8 cellular contexts compared by ENCODE assay signal in the genomic region with DNA sequence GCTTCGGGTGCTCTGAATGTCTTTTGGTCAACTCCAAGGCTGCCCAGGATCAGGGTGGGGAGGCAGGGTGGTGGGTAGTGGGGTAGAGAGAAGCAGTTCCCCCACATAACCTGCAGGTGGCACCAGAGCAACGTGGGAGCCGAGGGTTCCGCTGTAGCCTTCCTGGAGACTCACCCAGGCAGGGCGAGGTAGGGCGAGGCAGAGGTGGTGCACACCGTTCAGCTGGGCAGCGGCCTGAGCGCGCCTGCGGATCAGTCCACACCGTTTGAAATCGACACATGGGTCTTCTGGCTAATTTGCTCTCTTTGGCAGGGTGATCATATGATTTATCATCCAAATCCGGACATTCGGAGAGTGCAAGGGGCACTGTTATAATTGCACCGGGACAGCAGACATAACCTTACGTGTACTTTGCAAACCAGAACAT. TPM values are rescaled to one million over a fixed set of nuclear protein-coding genes. Genes with fewer than 3 reads are reported as not detected.
DNase-seq lines count a peak whose midpoint lies in the region; ATAC-seq and TF ChIP-seq lines count a peak whose summit lies in the region.

No MANE protein-coding gene starts in this region.

- peaks cover 10% of the 10 kb centered on the region; the same call in 1 of the 2 replicates for H3K27me3 ChIP-seq in GM23248 (replicated peaks; ENCODE audit: insufficient read depth)
- H3K27me3 ChIP-seq in heart right ventricle, result peaks cover 0 to 7% (median 0%) of the 10 kb centered on the region in 7 donors
- H3K27me3 ChIP-seq in vagina, result no peaks in the 10 kb centered on the region

- DNase-seq in EH (ENCODE audit: low read depth) (peak; percentile 65), GM23248 (peak; percentile 74), LNCaP clone FGC (ENCODE audit: low read depth) (peak; percentile 15), SW480 (ENCODE audit: low spot score) (peak; percentile 71), heart right ventricle (peak; percentile 66 to 67), pulmonary artery endothelial cell (ENCODE audit: low read depth, low spot score) (peak; percentile 13), vagina (ENCODE audit: extremely low spot score in 2 of 2) (no peak)
- DNase-seq in activated naive CD8-positive, alpha-beta T cell treated with anti-CD3 and anti-CD28 coated beads, Interleukin-2, amount 50 U/mL, for 16 hours (ENCODE audit: low read depth, low spot score), result peak; percentile 60

- H3K4me3 ChIP-seq in GM23248 (peak overlapping the region; percentile 50), LNCaP clone FGC (ENCODE audit: low read depth, low read length) (no peak overlapping the region), heart right ventricle (peak overlapping the region in 3 of 10 donors; percentile 7 to 23 (median 19)), vagina (peak overlapping the region in 1 of 2 donors; percentile 16)

- H3K9me3 ChIP-seq in GM23248 (ENCODE audit: low read depth) (no peaks in the 10 kb centered on the region), heart right ventricle (no peaks in the 10 kb centered on the region), vagina (no peaks in the 10 kb centered on the region)

- peak overlapping the region; percentile 53 for H2AFZ ChIP-seq in GM23248

- no peaks in the 10 kb centered on the region for H3K9me2 ChIP-seq in GM23248 (ENCODE audit: insufficient read depth)

- H3K27ac ChIP-seq in GM23248 (no peak overlapping the region), heart right ventricle (no peak overlapping the region), vagina (no peak overlapping the region)

- ATAC-seq in heart right ventricle, result peak; percentile 94 to 99 (median 98)

- H3K36me3 ChIP-seq in GM23248 (ENCODE audit: low read depth) (no peaks in the 10 kb centered on the region), heart right ventricle (no peaks in the 10 kb centered on the region), vagina (no peaks in the 10 kb centered on the region)

- peak overlapping the region; percentile 51 for H3K4me2 ChIP-seq in GM23248 (ENCODE audit: unreplicated experiment)

- no peaks in the 10 kb centered on the region for H3K79me2 ChIP-seq in GM23248 (ENCODE audit: insufficient read depth)

- no peak for TF ChIP-seq POLR2A in vagina (IDR thresholded peaks at IDR 0.05)

- intact Hi-C loops in heart right ventricle (cut with DNase I) (loop anchor here in 9 of 10 donors (1.0 to 5.0 kb wide), 8 partner anchors 140 to 200 kb away; no protein-coding TSS in a partner anchor), vagina (cut with DNase I) (loop anchor here (5.0 kb wide), 1 partner anchor 195 kb away; no protein-coding TSS in a partner anchor)

- WGBS in GM23248 (ENCODE audit: low coverage in 1 of 2, low lambda C conversion rate in 2 of 2, missing lambda C conversion rate in 2 of 2), 2 experiments, result 2 to 4% methylated on average over 17 of the region's 17 CpGs
- 11 to 15% methylated on average over 17 of the region's 17 CpGs for WGBS in heart right ventricle, 2 donors

- in situ Hi-C loops in GM23248 (cut with MboI), result no loop called here

- peak; percentile 94 for TF ChIP-seq CTCF in LNCaP clone FGC (IDR thresholded peaks at IDR 0.05; ENCODE audit: control insufficient read depth, extremely low read depth, insufficient read depth)
- TF ChIP-seq CTCF in heart right ventricle (IDR thresholded peaks at IDR 0.05), result peak; percentile 85 to 97 (median 96)
- TF ChIP-seq CTCF in vagina (IDR thresholded peaks at IDR 0.05), result peak; percentile 57 to 93 (median 85)

- no peak overlapping the region for H3K9ac ChIP-seq in GM23248

- no peaks in the 10 kb centered on the region for H4K20me1 ChIP-seq in GM23248 (ENCODE audit: insufficient read depth)

- H3K4me1 ChIP-seq in GM23248 (ENCODE audit: insufficient read depth) (no peaks in the 10 kb centered on the region), heart right ventricle (peaks cover 0 to 20% (median 6%) of the 10 kb centered on the region in 9 donors), vagina (no peaks in the 10 kb centered on the region)

- H3F3A ChIP-seq in GM23248 (ENCODE audit: insufficient read depth), result no peaks in the 10 kb centered on the region

RNA-seq across cellular contexts. Expression of a gene that starts 41.4 kb away (rescaled TPM):
- 3.7 and 8.5 TPM in 2 replicates for total RNA-seq in GM23248 (2014; rRNA removed; shearing (Covaris generic))
- polyA plus RNA-seq in GM23248 (2016; fragmentation: Nextera tagmentation; extraction: Ambion mirVana) (4.8 and 4.9 TPM in 2 replicates), heart right ventricle (10 to 100 TPM in 1 of 2 donors, 1 to 10 TPM in 1; 3.8 to 14.0 TPM)
- total RNA-seq in heart right ventricle (10 to 100 TPM in 3 of 10 donors, 1 to 10 TPM in 7; 2.7 to 19.2 (median 6.9) TPM), pulmonary artery endothelial cell (5.8 and 7.4 TPM in 2 replicates), vagina (16.5 TPM)

RNA-seq across cellular contexts. Expression of a gene that starts 43.5 kb away (rescaled TPM):
- total RNA-seq in GM23248 (2014; rRNA removed; shearing (Covaris generic)), result 8.9 and 15.6 TPM in 2 replicates
- 25.1 and 28.9 TPM in 2 replicates for polyA plus RNA-seq in GM23248 (2016; fragmentation: Nextera tagmentation; extraction: Ambion mirVana)
- total RNA-seq in heart right ventricle, result 10 to 100 TPM; 17.5 to 28.3 (median 24.4) TPM
- 10 to 100 TPM in 1 of 2 donors, 1 to 10 TPM in 1; 4.5 to 10.5 TPM for polyA plus RNA-seq in heart right ventricle
- total RNA-seq in pulmonary artery endothelial cell, result 10.2 and 13.3 TPM in 2 replicates
- total RNA-seq in vagina, result 9.8 TPM

Comparison
In these comparisons a context has a peak if more than half of its experiments do, and no peak if none do; other contexts are left out.
1. DNase-seq: peak in EH (single experiment), GM23248 (single experiment), LNCaP clone FGC (single experiment), SW480 (single experiment), activated naive CD8-positive, alpha-beta T cell treated with anti-CD3 and anti-CD28 coated beads, Interleukin-2, amount 50 U/mL, for 16 hours (single experiment), heart right ventricle (2 of 2) and pulmonary artery endothelial cell (single experiment); none in vagina (0 of 2).
2. Peak in every context shown above with its lines, with median percentiles within 50 percentile points of each other: CTCF ChIP-seq.